Comparison of ENCODE assay signal across 20 cellular contexts in the genomic region with DNA sequence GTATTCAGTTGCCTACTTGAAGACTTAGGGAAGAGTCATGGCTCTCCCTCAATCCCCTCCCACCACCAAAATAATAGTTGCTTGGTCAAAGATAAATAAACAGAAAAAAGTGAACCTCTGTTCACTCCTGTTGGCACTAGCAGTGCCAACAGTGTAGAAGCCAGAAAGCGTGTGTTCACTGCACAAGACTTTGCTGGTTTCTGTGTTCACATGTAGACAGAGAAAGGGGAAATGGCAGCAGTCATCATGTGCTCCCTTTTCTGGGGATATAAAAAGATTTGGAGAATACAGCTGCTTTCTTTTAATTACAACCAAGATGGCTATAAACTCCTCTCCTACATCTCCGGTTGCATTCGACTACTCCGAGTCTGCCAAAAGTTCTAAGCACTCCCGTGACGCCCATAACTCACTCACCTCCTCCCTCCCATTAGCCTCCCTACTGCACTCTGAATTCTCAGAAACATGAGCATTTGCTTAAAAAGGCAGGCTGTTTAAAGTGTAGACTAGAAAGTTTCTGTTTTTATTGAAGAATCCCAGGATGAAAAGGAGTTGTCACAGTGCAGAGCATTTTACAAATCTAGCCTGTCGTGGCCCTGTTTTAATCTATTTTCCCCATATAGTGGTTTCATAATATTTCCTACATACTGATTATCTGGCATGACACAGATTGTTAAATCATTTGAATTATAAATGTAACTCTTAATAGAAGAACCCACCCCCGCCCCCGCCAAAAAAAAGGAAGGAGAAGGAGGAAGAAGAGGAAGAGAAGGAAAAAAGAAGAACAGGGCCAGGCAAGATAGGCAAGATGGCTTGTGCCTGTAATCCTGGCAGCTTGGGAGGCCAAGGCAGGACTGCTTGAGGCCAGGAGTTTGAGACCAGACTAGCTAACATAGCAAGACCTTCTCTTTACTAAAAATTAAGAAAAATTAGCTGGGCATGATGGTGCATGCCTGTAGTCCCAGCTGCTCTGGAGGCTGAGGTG. TPM values are rescaled to one million over a fixed set of nuclear protein-coding genes. Genes with fewer than 3 reads are reported as not detected.
DNase-seq lines count a peak whose midpoint lies in the region; ATAC-seq and TF ChIP-seq lines count a peak whose summit lies in the region.
"Had no signal": no experiment of that assay in that cellular context is flagged by ENCODE, and none has a peak within 500 bp of the region (broad histone marks: within the 10 kb centered on the region; RNA-seq: fewer than 3 reads in every experiment).

No MANE protein-coding gene starts in this region.

- CTCF ChIA-PET in PC-3 (lab: Charles Lee): no interaction called here

- H3K9me2 ChIP-seq in PC-3 (replicated peaks; ENCODE audit: low read length): no peaks in the 10 kb centered on the region

- H3K27ac ChIP-seq in SK-N-MC (peak overlapping the region; percentile 86), PC-3 (ENCODE audit: low read length) (no peak overlapping the region), ascending aorta (no peak overlapping the region)
- H3K27ac ChIP-seq: VCaP had no signal

- intact Hi-C loops in PC-3 (cut with micrococcal nuclease) (no loop called here), ascending aorta (cut with DNase I) (no loop called here)

- no peaks in the 10 kb centered on the region for H3K4me1 ChIP-seq in PC-3 (ENCODE audit: insufficient read depth, low read length)
- H3K4me1 ChIP-seq in ascending aorta: peaks cover 0 to 3% of the 10 kb centered on the region in 2 donors

- no peak for TF ChIP-seq CTCF in PC-3 (conservative IDR thresholded peaks at IDR 0.05; ENCODE audit: low read depth, low read length)
- TF ChIP-seq CTCF in ascending aorta (IDR thresholded peaks at IDR 0.05): no peak

- H3K9me3 ChIP-seq in SK-N-MC (ENCODE audit: low read depth, low read length): no peaks in the 10 kb centered on the region
- no peaks in the 10 kb centered on the region for H3K9me3 ChIP-seq in PC-3 (ENCODE audit: low read length)
- no peaks in the 10 kb centered on the region for H3K9me3 ChIP-seq in ascending aorta
- H3K9me3 ChIP-seq: heart left ventricle had no signal

- H3F3A ChIP-seq in PC-3 (ENCODE audit: low read length, unreplicated experiment): no peaks in the 10 kb centered on the region

- ATAC-seq in GM21390 (IDR thresholded peaks at IDR 0.05; ENCODE audit: unreplicated experiment) (no peak), PC-3 (no peak)

- DNase-seq in CD1c-positive myeloid dendritic cell (ENCODE audit: extremely low spot score): peak; percentile 25
- no peak for DNase-seq in SK-N-MC (ENCODE audit: low read depth, low spot score)
- peak; percentile 61 for DNase-seq in medulla oblongata (ENCODE audit: extremely low spot score)
- peak; percentile 56 for DNase-seq in stromal cell of bone marrow (ENCODE audit: low read depth)
- no peak for DNase-seq in PC-3
- DNase-seq in ascending aorta (ENCODE audit: low spot score in 2 of 2): no peak
- DNase-seq: activated CD4-positive, alpha-beta T cell treated with anti-CD3 and anti-CD28 coated beads, Interleukin-2, amount 50 U/mL, for 4 hours; activated naive CD4-positive, alpha-beta T cell treated with anti-CD3 and anti-CD28 coated beads for 36 hours; effector memory CD4-positive, alpha-beta T cell; heart left ventricle; immature natural killer cell; KG1; NCI-H1048; NCI-H2029; NCI-H510A; stimulated activated CD4-positive, alpha-beta T cell treated with anti-CD3 and anti-CD28 coated beads, Interleukin-4, amount 100 ng/mL, for 4 hours had no signal

- H3K79me2 ChIP-seq in PC-3 (ENCODE audit: low read length): no peaks in the 10 kb centered on the region

- H3K4me3 ChIP-seq in SK-N-MC: no peak overlapping the region
- no peak overlapping the region for H3K4me3 ChIP-seq in PC-3 (ENCODE audit: low read length)
- H3K4me3 ChIP-seq in ascending aorta: no peak overlapping the region
- H3K4me3 ChIP-seq: heart left ventricle, lung had no signal

- no peaks in the 10 kb centered on the region for H3K36me3 ChIP-seq in SK-N-MC (ENCODE audit: insufficient read depth, low read length)
- no peaks in the 10 kb centered on the region for H3K36me3 ChIP-seq in PC-3 (ENCODE audit: low read depth, low read length)
- H3K36me3 ChIP-seq in ascending aorta: no peaks in the 10 kb centered on the region
- H3K36me3 ChIP-seq: heart left ventricle had no signal

- no peaks in the 10 kb centered on the region for H4K20me1 ChIP-seq in PC-3 (ENCODE audit: low read length)

- H3K4me2 ChIP-seq in PC-3 (ENCODE audit: low read length): no peak overlapping the region

- H3K9ac ChIP-seq in SK-N-MC (ENCODE audit: insufficient read length): no peak overlapping the region
- no peak overlapping the region for H3K9ac ChIP-seq in PC-3 (ENCODE audit: low read length)

- no peak overlapping the region for H2AFZ ChIP-seq in PC-3 (ENCODE audit: low read length)

- H3K27me3 ChIP-seq in PC-3 (ENCODE audit: low read length) (no peaks in the 10 kb centered on the region), ascending aorta (no peaks in the 10 kb centered on the region)
- H3K27me3 ChIP-seq: heart left ventricle had no signal

- no TSS peak for BruUV-seq in PC-3 (replicated peaks; lab: Mats Ljungman, UMichigan)

- POLR2A ChIA-PET in PC-3 (lab: Charles Lee; ENCODE audit: unreplicated experiment): no interaction called here

RNA-seq across cellular contexts. Expression of a gene that starts 16.7 kb away (rescaled TPM):
- total RNA-seq in PC-3 (2014; rRNA removed): 0.18 and 3.4 TPM in 2 replicates
- 2.2 TPM for total RNA-seq in ascending aorta
- total RNA-seq: activated naive CD4-positive, alpha-beta T cell treated with anti-CD3 and anti-CD28 coated beads for 36 hours; T-helper 1 cell treated with Interleukin-12 subunit alpha and Interleukin-12 subunit beta and Interleukin-4 antibody, amounts not matched to agents 30 ng/mL and 1 ng/mL, for 36 hours had no signal

Comparison
In these comparisons a context has a peak if more than half of its experiments do, and no peak if none do; other contexts are left out.
1. DNase-seq: peak in CD1c-positive myeloid dendritic cell (single experiment), medulla oblongata (single experiment) and stromal cell of bone marrow (single experiment); none in SK-N-MC (single experiment), PC-3 (single experiment) and ascending aorta (0 of 2).